In the genomic region with DNA sequence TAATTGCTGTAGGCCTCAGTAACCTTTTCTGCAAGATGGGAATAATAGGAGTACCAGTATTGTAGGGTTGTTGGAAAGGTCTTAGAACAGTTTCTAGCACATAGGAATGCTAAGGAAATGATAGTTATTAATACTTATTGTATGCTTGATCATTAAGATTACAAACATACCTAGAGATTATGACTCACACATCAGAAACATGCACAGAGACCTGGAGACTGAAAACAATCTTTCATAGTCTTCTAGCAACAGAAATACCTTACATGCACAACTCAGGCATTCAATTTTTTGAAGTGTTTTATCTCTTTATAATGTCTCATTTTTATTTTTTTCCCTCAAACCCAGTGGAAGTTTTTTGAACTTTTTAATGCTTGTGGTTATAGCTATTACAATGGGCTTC, we compare ENCODE assay signal across 16 cellular contexts.
"Had no signal": no experiment of that assay in that cellular context is flagged by ENCODE, and none has a peak within 500 bp of the region (broad histone marks: within the 10 kb centered on the region; RNA-seq: fewer than 3 reads in every experiment).

No MANE protein-coding gene starts in this region.

- H3K4me3 Mint-ChIP-seq: activated CD4-positive, alpha-beta memory T cell treated with anti-CD3 and anti-CD28 coated beads for 36 hours; activated CD4-positive, alpha-beta T cell treated with anti-CD3 and anti-CD28 coated beads for 36 hours; activated naive CD8-positive, alpha-beta T cell treated with anti-CD3 and anti-CD28 coated beads for 36 hours; natural killer cell treated with Interleukin-12 subunit alpha and Interleukin-12 subunit beta and Interleukin-15 and Interleukin-18, amount 100 ng/mL, for 72 hours; stimulated activated effector memory CD8-positive, alpha-beta T cell treated with anti-CD3 and anti-CD28 coated beads, Interleukin-12 subunit alpha, Interleukin-12 subunit beta, amount 100 ng/mL, for 72 hours; T-helper 2 cell treated with Interferon-gamma antibody and Interleukin-4, amounts not matched to agents 5 μg/mL and 100 μg/mL, for 36 hours; type B pancreatic cell; WTC11 had no signal

- ATAC-seq: activated CD4-positive, alpha-beta T cell treated with anti-CD3 and anti-CD28 coated beads for 36 hours; esophagus mucosa; lower lobe of right lung; natural killer cell treated with Interleukin-12 subunit alpha and Interleukin-12 subunit beta and Interleukin-15 and Interleukin-18, amount 100 ng/mL, for 72 hours; stimulated activated effector memory CD8-positive, alpha-beta T cell treated with anti-CD3 and anti-CD28 coated beads, Interleukin-12 subunit alpha, Interleukin-12 subunit beta, amount 100 ng/mL, for 72 hours; WTC11 had no signal

- H3K4me3 ChIP-seq: colonic mucosa, lower lobe of right lung, sigmoid colon, stomach, testis had no signal

- DNase-seq: activated CD4-positive, alpha-beta memory T cell treated with anti-CD3 and anti-CD28 coated beads for 36 hours; activated CD4-positive, alpha-beta T cell treated with anti-CD3 and anti-CD28 coated beads for 36 hours; activated naive CD8-positive, alpha-beta T cell treated with anti-CD3 and anti-CD28 coated beads for 36 hours; amniotic stem cell; colonic mucosa; lower lobe of right lung; sigmoid colon; stimulated activated CD4-positive, alpha-beta T cell treated with anti-CD3 and anti-CD28 coated beads, Interleukin-4, amount 100 ng/mL, for 24 hours; stomach; testis had no signal

- H3K27ac Mint-ChIP-seq: activated CD4-positive, alpha-beta memory T cell treated with anti-CD3 and anti-CD28 coated beads for 36 hours; activated CD4-positive, alpha-beta T cell treated with anti-CD3 and anti-CD28 coated beads for 36 hours; activated naive CD8-positive, alpha-beta T cell treated with anti-CD3 and anti-CD28 coated beads for 36 hours; natural killer cell treated with Interleukin-12 subunit alpha and Interleukin-12 subunit beta and Interleukin-15 and Interleukin-18, amount 100 ng/mL, for 72 hours; stimulated activated effector memory CD8-positive, alpha-beta T cell treated with anti-CD3 and anti-CD28 coated beads, Interleukin-12 subunit alpha, Interleukin-12 subunit beta, amount 100 ng/mL, for 72 hours; T-helper 2 cell treated with Interferon-gamma antibody and Interleukin-4, amounts not matched to agents 5 μg/mL and 100 μg/mL, for 36 hours; type B pancreatic cell; WTC11 had no signal

- H3K36me3 Mint-ChIP-seq: natural killer cell treated with Interleukin-12 subunit alpha and Interleukin-12 subunit beta and Interleukin-15 and Interleukin-18, amount 100 ng/mL, for 72 hours; stimulated activated effector memory CD8-positive, alpha-beta T cell treated with anti-CD3 and anti-CD28 coated beads, Interleukin-12 subunit alpha, Interleukin-12 subunit beta, amount 100 ng/mL, for 72 hours; type B pancreatic cell; WTC11 had no signal

- H3K27me3 Mint-ChIP-seq: activated CD4-positive, alpha-beta memory T cell treated with anti-CD3 and anti-CD28 coated beads for 36 hours; activated naive CD8-positive, alpha-beta T cell treated with anti-CD3 and anti-CD28 coated beads for 36 hours; type B pancreatic cell had no signal

- H3K4me1 Mint-ChIP-seq: activated CD4-positive, alpha-beta T cell treated with anti-CD3 and anti-CD28 coated beads for 36 hours; activated naive CD8-positive, alpha-beta T cell treated with anti-CD3 and anti-CD28 coated beads for 36 hours; stimulated activated effector memory CD8-positive, alpha-beta T cell treated with anti-CD3 and anti-CD28 coated beads, Interleukin-12 subunit alpha, Interleukin-12 subunit beta, amount 100 ng/mL, for 72 hours had no signal
